Comparison of ENCODE assay signal across 23 cellular contexts in the genomic region with DNA sequence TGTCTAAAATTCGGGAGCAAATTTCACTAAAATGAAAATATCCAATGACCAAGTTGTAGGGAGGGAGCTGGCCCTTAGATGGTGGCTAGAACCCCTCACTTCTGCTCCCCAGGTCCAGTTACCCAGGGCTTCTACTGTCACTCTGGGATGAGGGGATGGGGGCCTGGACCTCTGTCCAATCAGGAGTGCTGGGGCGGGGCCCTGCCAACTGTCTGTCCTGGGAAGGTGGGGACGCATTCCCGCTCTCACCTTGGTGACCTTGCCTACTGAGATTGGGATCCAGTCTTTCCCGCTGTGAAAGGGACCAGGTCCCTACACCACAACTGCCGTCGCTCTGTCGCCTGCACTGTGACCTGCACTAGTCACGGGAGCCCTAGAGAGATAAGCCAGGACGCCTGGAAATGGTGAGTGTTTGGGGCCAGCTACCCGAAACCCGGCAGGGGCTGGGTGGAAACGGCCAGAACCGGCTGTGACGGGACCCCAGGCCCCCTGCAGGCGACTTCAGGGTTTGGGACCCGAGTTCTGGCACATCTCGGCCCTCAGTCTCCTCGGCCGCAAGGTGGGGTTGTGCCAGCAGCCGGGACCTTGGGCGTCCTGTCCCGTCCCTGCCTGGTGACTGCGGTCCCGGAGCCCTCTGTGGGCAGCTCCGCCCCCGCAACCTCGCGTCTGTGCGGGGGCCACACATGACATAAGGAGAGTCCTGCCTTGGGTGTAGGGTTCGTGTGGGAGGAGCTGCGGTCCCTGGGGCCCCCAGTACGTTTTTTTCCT.
"Had no signal": no experiment of that assay in that cellular context is flagged by ENCODE, and none has a peak within 500 bp of the region (broad histone marks: within the 10 kb centered on the region; RNA-seq: fewer than 3 reads in every experiment).

No MANE protein-coding gene starts in this region.

- ATAC-seq: gastroesophageal sphincter; left lobe of liver; lower lobe of right lung; natural killer cell; pancreas; stimulated activated effector memory CD8-positive, alpha-beta T cell treated with anti-CD3 and anti-CD28 coated beads, Interleukin-12 subunit alpha, Interleukin-12 subunit beta, amount 100 ng/mL, for 72 hours; stimulated activated naive CD8-positive, alpha-beta T cell treated with anti-CD3 and anti-CD28 coated beads, Interleukin-15, Interleukin-2, amounts not matched to agents 100 U/mL and 50 U/mL, for 24 hours; upper lobe of right lung had no signal

- H3K36me3 ChIP-seq: lower lobe of right lung, pancreas, right lobe of liver, vagina had no signal

- H3K27me3 ChIP-seq: esophagus squamous epithelium, gastroesophageal sphincter, pancreas, right lobe of liver, suprapubic skin, tibial artery, upper lobe of right lung, vagina had no signal

- H3K4me3 Mint-ChIP-seq: memory B cell; mesothelial cell of epicardium; natural killer cell; neural crest cell; stimulated activated effector memory CD8-positive, alpha-beta T cell treated with anti-CD3 and anti-CD28 coated beads, Interleukin-12 subunit alpha, Interleukin-12 subunit beta, amount 100 ng/mL, for 72 hours had no signal

- H3K9me3 Mint-ChIP-seq: natural killer cell had no signal

- DNase-seq: dermis blood vessel endothelial cell; esophagus squamous epithelium; foreskin fibroblast; glutamatergic neuron; lower lobe of right lung; natural killer cell; nucleus accumbens; pancreas; right lobe of liver; stimulated activated CD4-positive, alpha-beta T cell treated with anti-CD3 and anti-CD28 coated beads, Interleukin-4, amount 100 ng/mL, for 1 hour; stimulated activated CD8-positive, alpha-beta memory T cell treated with anti-CD3 and anti-CD28 coated beads, Interleukin-4, amount 100 ng/mL, for 48 hours; stimulated activated naive CD8-positive, alpha-beta T cell treated with anti-CD3 and anti-CD28 coated beads, Interleukin-15, Interleukin-2, amounts not matched to agents 100 U/mL and 50 U/mL, for 24 hours; tibial artery; upper lobe of right lung had no signal

- H3K9me3 ChIP-seq: pancreas, right lobe of liver, upper lobe of right lung, vagina had no signal

- H3K4me3 ChIP-seq: esophagus squamous epithelium, gastroesophageal sphincter, lower lobe of right lung, pancreas, right lobe of liver, suprapubic skin, tibial artery, upper lobe of right lung, vagina had no signal

- H3K27ac Mint-ChIP-seq: memory B cell; mesothelial cell of epicardium; natural killer cell; progenitor cell of endocrine pancreas; stimulated activated effector memory CD8-positive, alpha-beta T cell treated with anti-CD3 and anti-CD28 coated beads, Interleukin-12 subunit alpha, Interleukin-12 subunit beta, amount 100 ng/mL, for 72 hours had no signal

- H3K36me3 Mint-ChIP-seq: natural killer cell; stimulated activated effector memory CD8-positive, alpha-beta T cell treated with anti-CD3 and anti-CD28 coated beads, Interleukin-12 subunit alpha, Interleukin-12 subunit beta, amount 100 ng/mL, for 72 hours had no signal

- H3K27ac ChIP-seq: esophagus squamous epithelium, gastroesophageal sphincter, lower lobe of right lung, pancreas, right lobe of liver, suprapubic skin, tibial artery, upper lobe of right lung, vagina had no signal

- H3K4me1 ChIP-seq: esophagus squamous epithelium, gastroesophageal sphincter, lower lobe of right lung, pancreas, right lobe of liver, suprapubic skin, tibial artery, upper lobe of right lung, vagina had no signal

- H3K27me3 Mint-ChIP-seq: memory B cell, progenitor cell of endocrine pancreas had no signal

- H3K4me1 Mint-ChIP-seq: memory B cell, mesothelial cell of epicardium, natural killer cell, neural crest cell had no signal
